33 cellular contexts compared by ENCODE assay signal in the genomic region with DNA sequence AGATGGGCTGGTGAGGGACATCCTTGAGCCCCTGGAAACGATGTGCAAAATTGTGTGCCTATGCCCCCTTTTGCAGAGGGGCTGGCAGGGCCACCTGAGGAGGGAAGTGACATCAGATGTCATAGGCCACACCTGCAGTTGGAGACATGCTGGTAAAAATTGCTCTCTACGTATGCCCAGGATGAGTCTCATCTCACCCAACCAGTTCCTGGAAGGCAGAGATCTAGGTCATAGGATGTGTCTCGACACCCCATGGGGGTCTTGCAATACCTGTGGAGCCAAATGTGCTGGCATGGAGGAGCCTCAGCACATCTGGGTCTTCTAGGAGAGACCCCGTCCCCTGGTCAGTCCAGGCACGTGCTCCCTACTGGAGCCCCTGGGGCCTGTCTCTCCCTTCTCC.
"Had no signal": no experiment of that assay in that cellular context is flagged by ENCODE, and none has a peak within 500 bp of the region (broad histone marks: within the 10 kb centered on the region; RNA-seq: fewer than 3 reads in every experiment).

No MANE protein-coding gene starts in this region.

- FAIRE-seq: K562, RCC 7860 had no signal

- H3K36me3 ChIP-seq: ascending aorta, breast epithelium, WERI-Rb-1 had no signal

- H3K4me3 ChIP-seq: ascending aorta, body of pancreas, breast epithelium, K562 had no signal

- DNase-seq: activated CD4-positive, alpha-beta memory T cell treated with anti-CD3 and anti-CD28 coated beads, Interleukin-2, amount 10 ng/mL, durations not matched to agents 7 days and 5 days; activated CD4-positive, alpha-beta T cell treated with anti-CD3 and anti-CD28 coated beads for 1 hour; activated CD4-positive, alpha-beta T cell treated with anti-CD3 and anti-CD28 coated beads for 48 hours; activated CD4-positive, CD25-positive, alpha-beta regulatory T cell; activated CD8-positive, alpha-beta memory T cell treated with anti-CD3 and anti-CD28 coated beads for 24 hours; activated CD8-positive, alpha-beta memory T cell treated with anti-CD3 and anti-CD28 coated beads, Interleukin-2, amount 10 ng/mL, durations not matched to agents 7 days and 5 days; activated CD8-positive, alpha-beta memory T cell treated with anti-CD3 and anti-CD28 coated beads, Interleukin-2, amount 50 U/mL, for 48 hours; activated effector memory CD4-positive, alpha-beta T cell treated with anti-CD3 and anti-CD28 coated beads, Interleukin-2, amount 50 U/mL, for 16 hours; activated naive CD4-positive, alpha-beta T cell; activated naive CD8-positive, alpha-beta T cell treated with anti-CD3 and anti-CD28 coated beads, Interleukin-2, amount 10 ng/mL, durations not matched to agents 7 days and 5 days; activated T-cell treated with anti-CD3 and anti-CD28 coated beads, Interleukin-2, amount 50 U/mL, for 72 hours; amygdala; body of pancreas; NCI-H1092 treated with DMSO at 0.1 percent for 48 hours; NCI-H1417; NCI-H146; NCI-H187; NCI-H2029 treated with DMSO at 0.1 percent for 48 hours; NCI-H2171 treated with DMSO at 0.1 percent for 48 hours; NCI-H2227 treated with DMSO at 0.1 percent for 48 hours; NCI-H446 treated with DMSO at 0.1 percent for 48 hours; NCI-H524; NCI-H748 treated with DMSO at 0.1 percent for 48 hours; NK-92 treated with Interleukin-12 subunit alpha and Interleukin-12 subunit beta, amount 100 ng/mL, for 24 hours; PC-3; Right ventricle myocardium superior; T1000; WERI-Rb-1 had no signal

- H3K9me3 ChIP-seq: ascending aorta had no signal

- ATAC-seq: activated CD8-positive, alpha-beta memory T cell treated with anti-CD3 and anti-CD28 coated beads, Interleukin-2, amount 10 ng/mL, durations not matched to agents 7 days and 5 days; activated T-cell treated with anti-CD3 and anti-CD28 coated beads, Interleukin-2, amount 50 U/mL, for 72 hours; activated T-helper 17 cell treated with anti-CD3 and anti-CD28 coated beads, Interleukin-2, amount 50 U/mL, for 72 hours; body of pancreas; K562; PC-3 had no signal

- H3K27me3 ChIP-seq: ascending aorta, body of pancreas, breast epithelium had no signal

- H3K27ac ChIP-seq: breast epithelium, WERI-Rb-1 had no signal
